In genomic region chr1:40532062-40532389, GRCh38 we compare ENCODE assay signal across 8 cellular contexts. TPM values are rescaled to one million over a fixed set of nuclear protein-coding genes. Genes with fewer than 3 reads are reported as not detected.
DNase-seq lines count a peak whose midpoint lies in the region; ATAC-seq lines count a peak whose summit lies in the region.

No MANE protein-coding gene starts in this region.

- no peak for ATAC-seq in activated CD8-positive, alpha-beta memory T cell treated with anti-CD3 and anti-CD28 coated beads, Interleukin-2, amount 10 ng/mL, durations not matched to agents 7 days and 5 days
- ATAC-seq in activated naive CD4-positive, alpha-beta T cell treated with anti-CD3 and anti-CD28 coated beads, Interleukin-2, amount 50 U/mL, for 72 hours: no peak

- WGBS in thymus: 13% methylated on average over 3 of the region's 3 CpGs

- H3K4me3 Mint-ChIP-seq in activated CD8-positive, alpha-beta memory T cell treated with anti-CD3 and anti-CD28 coated beads, Interleukin-2, amount 10 ng/mL, durations not matched to agents 7 days and 5 days: peak overlapping the region; percentile 95

- H3K27me3 Mint-ChIP-seq in activated CD8-positive, alpha-beta memory T cell treated with anti-CD3 and anti-CD28 coated beads, Interleukin-2, amount 10 ng/mL, durations not matched to agents 7 days and 5 days: peaks cover 11% of the 10 kb centered on the region

- H3K4me1 ChIP-seq in thymus (ENCODE audit: control insufficient read depth, insufficient read depth, low read length): peaks cover 8% of the 10 kb centered on the region

- H3K27ac ChIP-seq in layer of hippocampus (ENCODE audit: low read depth, low read length) (peak overlapping the region; percentile 53), thymus (ENCODE audit: low read depth) (peak overlapping the region; percentile 32)

- no peaks in the 10 kb centered on the region for H3K36me3 ChIP-seq in thymus (ENCODE audit: control insufficient read depth, insufficient read depth)

- no peaks in the 10 kb centered on the region for H3K9me3 ChIP-seq in thymus (ENCODE audit: control insufficient read depth)

- no peak for DNase-seq in activated CD8-positive, alpha-beta memory T cell treated with anti-CD3 and anti-CD28 coated beads, Interleukin-2, amount 10 ng/mL, durations not matched to agents 7 days and 5 days
- DNase-seq in activated CD8-positive, alpha-beta memory T cell treated with anti-CD3 and anti-CD28 coated beads, Interleukin-2, amount 50 U/mL, for 4 hours: no peak
- no peak for DNase-seq in activated naive CD4-positive, alpha-beta T cell treated with anti-CD3 and anti-CD28 coated beads, Interleukin-2, amount 50 U/mL, for 72 hours (ENCODE audit: low spot score in 2 of 2)
- no peak for DNase-seq in CD1c-positive myeloid dendritic cell (ENCODE audit: extremely low spot score)
- DNase-seq in activated CD4-positive, CD25-positive, alpha-beta regulatory T cell treated with anti-CD3 and anti-CD28 coated beads, Interleukin-2, amount 50 U/mL, for 72 hours: no peak
- no peak for DNase-seq in stimulated activated naive CD4-positive, alpha-beta T cell (lab: John Stamatoyannopoulos, UW)

- H3K27me3 ChIP-seq in layer of hippocampus (ENCODE audit: control insufficient read depth, insufficient read depth, low read length): no peaks in the 10 kb centered on the region
- no peaks in the 10 kb centered on the region for H3K27me3 ChIP-seq in thymus (ENCODE audit: control insufficient read depth, insufficient read depth)

- peaks cover 35% of the 10 kb centered on the region for H3K36me3 Mint-ChIP-seq in activated CD8-positive, alpha-beta memory T cell treated with anti-CD3 and anti-CD28 coated beads, Interleukin-2, amount 10 ng/mL, durations not matched to agents 7 days and 5 days
- peaks cover 13 to 14% of the 10 kb centered on the region in 2 donors for H3K36me3 Mint-ChIP-seq in activated naive CD4-positive, alpha-beta T cell treated with anti-CD3 and anti-CD28 coated beads, Interleukin-2, amount 50 U/mL, for 72 hours

- CTCF ChIA-PET in activated CD8-positive, alpha-beta memory T cell treated with anti-CD3 and anti-CD28 coated beads, Interleukin-2, amount 10 ng/mL, durations not matched to agents 7 days and 5 days (lab: Charles Lee): interaction anchor here (0.7 to 3.0 kb wide), 16 partner anchors 17 to 450 kb away, joined by 3 to 11 read pairs (median 4); partner anchors contain the start of gene NFYC

- peak overlapping the region; percentile 87 for H3K27ac Mint-ChIP-seq in activated CD8-positive, alpha-beta memory T cell treated with anti-CD3 and anti-CD28 coated beads, Interleukin-2, amount 10 ng/mL, durations not matched to agents 7 days and 5 days
- peak overlapping the region; percentile 91 to 95 for H3K27ac Mint-ChIP-seq in activated naive CD4-positive, alpha-beta T cell treated with anti-CD3 and anti-CD28 coated beads, Interleukin-2, amount 50 U/mL, for 72 hours

- peaks cover 22% of the 10 kb centered on the region for H3K4me1 Mint-ChIP-seq in activated CD8-positive, alpha-beta memory T cell treated with anti-CD3 and anti-CD28 coated beads, Interleukin-2, amount 10 ng/mL, durations not matched to agents 7 days and 5 days

- H3K4me3 ChIP-seq in thymus (ENCODE audit: low read length): peak overlapping the region; percentile 60

- H3K9me3 Mint-ChIP-seq in activated CD8-positive, alpha-beta memory T cell treated with anti-CD3 and anti-CD28 coated beads, Interleukin-2, amount 10 ng/mL, durations not matched to agents 7 days and 5 days (ENCODE audit: low read depth): peaks cover 10% of the 10 kb centered on the region
- peaks cover 11 to 12% of the 10 kb centered on the region in 2 donors for H3K9me3 Mint-ChIP-seq in activated naive CD4-positive, alpha-beta T cell treated with anti-CD3 and anti-CD28 coated beads, Interleukin-2, amount 50 U/mL, for 72 hours

RNA-seq across cellular contexts. Expression of gene ZNF684, which starts 0.6 kb away (rescaled TPM):
- 10 to 100 TPM in 1 of 2 experiments, 1 to 10 TPM in 1; 8.7 to 10.0 TPM for total RNA-seq in activated CD8-positive, alpha-beta memory T cell treated with anti-CD3 and anti-CD28 coated beads, Interleukin-2, amount 10 ng/mL, durations not matched to agents 7 days and 5 days
- total RNA-seq in activated naive CD4-positive, alpha-beta T cell treated with anti-CD3 and anti-CD28 coated beads, Interleukin-2, amount 50 U/mL, for 72 hours: 10 to 100 TPM in 1 of 2 donors, 1 to 10 TPM in 1; 4.2 to 13.3 TPM
- 9.5 TPM for polyA plus RNA-seq in thymus

RNA-seq across cellular contexts. Expression of gene EXO5, which starts 23.5 kb away (rescaled TPM):
- 10 to 100 TPM; 15.4 to 15.9 TPM for total RNA-seq in activated CD8-positive, alpha-beta memory T cell treated with anti-CD3 and anti-CD28 coated beads, Interleukin-2, amount 10 ng/mL, durations not matched to agents 7 days and 5 days
- 1 to 10 TPM; 3.6 to 8.4 TPM for total RNA-seq in activated naive CD4-positive, alpha-beta T cell treated with anti-CD3 and anti-CD28 coated beads, Interleukin-2, amount 50 U/mL, for 72 hours
- 12.1 TPM for polyA plus RNA-seq in thymus

RNA-seq across cellular contexts. Expression of gene ZFP69, which starts 54.9 kb away (rescaled TPM):
- 1 to 10 TPM; 1.4 TPM for total RNA-seq in activated CD8-positive, alpha-beta memory T cell treated with anti-CD3 and anti-CD28 coated beads, Interleukin-2, amount 10 ng/mL, durations not matched to agents 7 days and 5 days
- total RNA-seq in activated naive CD4-positive, alpha-beta T cell treated with anti-CD3 and anti-CD28 coated beads, Interleukin-2, amount 50 U/mL, for 72 hours: 1 to 10 TPM in 1 of 2 donors, under 1 TPM in 1; 0.71 to 4.9 TPM
- polyA plus RNA-seq in thymus: 9.5 TPM
